In genomic region chr7:76358478-76359110, GRCh38 we compare ENCODE assay signal across 1 cellular context.
TF ChIP-seq lines count a peak whose summit lies in the region.

Gene YWHAG (minus strand): TSS chr7:76358991. CDS start chr7:76358808, 183 bp downstream.

TF ChIP-seq in GM12878, 131 proteins besides CTCF, POLR2A, EP300 and RAD21 (continued from another document and continues in another):
- TF ChIP-seq, protein P1, sequence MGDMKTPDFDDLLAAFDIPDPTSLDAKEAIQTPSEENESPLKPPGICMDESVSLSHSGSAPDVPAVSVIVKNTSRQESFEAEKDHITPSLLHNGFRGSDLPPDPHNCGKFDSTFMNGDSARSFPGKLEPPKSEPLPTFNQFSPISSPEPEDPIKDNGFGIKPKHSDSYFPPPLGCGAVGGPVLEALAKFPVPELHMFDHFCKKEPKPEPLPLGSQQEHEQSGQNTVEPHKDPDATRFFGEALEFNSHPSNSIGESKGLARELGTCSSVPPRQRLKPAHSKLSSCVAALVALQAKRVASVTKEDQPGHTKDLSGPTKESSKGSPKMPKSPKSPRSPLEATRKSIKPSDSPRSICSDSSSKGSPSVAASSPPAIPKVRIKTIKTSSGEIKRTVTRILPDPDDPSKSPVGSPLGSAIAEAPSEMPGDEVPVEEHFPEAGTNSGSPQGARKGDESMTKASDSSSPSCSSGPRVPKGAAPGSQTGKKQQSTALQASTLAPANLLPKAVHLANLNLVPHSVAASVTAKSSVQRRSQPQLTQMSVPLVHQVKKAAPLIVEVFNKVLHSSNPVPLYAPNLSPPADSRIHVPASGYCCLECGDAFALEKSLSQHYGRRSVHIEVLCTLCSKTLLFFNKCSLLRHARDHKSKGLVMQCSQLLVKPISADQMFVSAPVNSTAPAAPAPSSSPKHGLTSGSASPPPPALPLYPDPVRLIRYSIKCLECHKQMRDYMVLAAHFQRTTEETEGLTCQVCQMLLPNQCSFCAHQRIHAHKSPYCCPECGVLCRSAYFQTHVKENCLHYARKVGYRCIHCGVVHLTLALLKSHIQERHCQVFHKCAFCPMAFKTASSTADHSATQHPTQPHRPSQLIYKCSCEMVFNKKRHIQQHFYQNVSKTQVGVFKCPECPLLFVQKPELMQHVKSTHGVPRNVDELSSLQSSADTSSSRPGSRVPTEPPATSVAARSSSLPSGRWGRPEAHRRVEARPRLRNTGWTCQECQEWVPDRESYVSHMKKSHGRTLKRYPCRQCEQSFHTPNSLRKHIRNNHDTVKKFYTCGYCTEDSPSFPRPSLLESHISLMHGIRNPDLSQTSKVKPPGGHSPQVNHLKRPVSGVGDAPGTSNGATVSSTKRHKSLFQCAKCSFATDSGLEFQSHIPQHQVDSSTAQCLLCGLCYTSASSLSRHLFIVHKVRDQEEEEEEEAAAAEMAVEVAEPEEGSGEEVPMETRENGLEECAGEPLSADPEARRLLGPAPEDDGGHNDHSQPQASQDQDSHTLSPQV (IDR thresholded peaks at IDR 0.05), result no peak
- TF ChIP-seq MEF2B (IDR thresholded peaks at IDR 0.05; ENCODE audit: partially characterized antibody, poor library complexity, severe bottlenecking) (no peak), SMARCA5 (IDR thresholded peaks at IDR 0.05) (peak; percentile 79; the same call in 1 of the 2 replicates), ZNF207 (IDR thresholded peaks at IDR 0.05; ENCODE audit: borderline replicate concordance) (no peak), MEF2A (IDR thresholded peaks at IDR 0.05; ENCODE audit: insufficient read depth, low read depth, low read length) (0 out of 2 replicates have a peak, but pooled peaks have one; percentile 7), GATAD2B (conservative IDR thresholded peaks at IDR 0.05; ENCODE audit: low read depth) (peak; percentile 94), ZNF217 (IDR thresholded peaks at IDR 0.05) (no peak), CREM (IDR thresholded peaks at IDR 0.05; ENCODE audit: low read depth) (no peak), NFIC (IDR thresholded peaks at IDR 0.05; ENCODE audit: low read depth, low read length) (no peak), RELA (IDR thresholded peaks at IDR 0.05; ENCODE audit: borderline replicate concordance, partially characterized antibody) (no peak), SP1 (IDR thresholded peaks at IDR 0.05; ENCODE audit: low read depth, low read length) (peak; percentile 29), TCF7 (IDR thresholded peaks at IDR 0.05; ENCODE audit: borderline replicate concordance) (no peak), MTA2 (IDR thresholded peaks at IDR 0.05; ENCODE audit: low read depth) (no peak), BHLHE40 (IDR thresholded peaks at IDR 0.05; ENCODE audit: borderline replicate concordance in 1 of 2, low read depth in 2 of 2, low read length in 1 of 2) (peak; percentile 24 to 92; a peak in 2 of 4 replicates), E2F8 (IDR thresholded peaks at IDR 0.05; ENCODE audit: low read depth, partially characterized antibody) (no peak), PAX5 (IDR thresholded peaks at IDR 0.05; ENCODE audit: borderline replicate concordance, low read depth, low read length) (peak; percentile 57), STAT3 (IDR thresholded peaks at IDR 0.05; ENCODE audit: low read depth, low read length) (no peak), HCFC1 (IDR thresholded peaks at IDR 0.05; ENCODE audit: low read length) (peak; percentile 39; the same call in 1 of the 2 replicates), NFXL1 (IDR thresholded peaks at IDR 0.05; ENCODE audit: borderline replicate concordance) (no peak), RB1 (IDR thresholded peaks at IDR 0.05; ENCODE audit: borderline replicate concordance) (peak; percentile 91; the same call in 1 of the 2 replicates), STAT1 (conservative IDR thresholded peaks at IDR 0.05) (no peak), PBX3 (IDR thresholded peaks at IDR 0.05; ENCODE audit: insufficient replicate concordance, low read depth, low read length) (peak; percentile 20), BCLAF1 (IDR thresholded peaks at IDR 0.05) (no peak), LARP7 (IDR thresholded peaks at IDR 0.05) (peak; percentile 89), ZZZ3 (IDR thresholded peaks at IDR 0.05; ENCODE audit: control insufficient read depth, insufficient read length, low read depth) (no peak), KLF5 (IDR thresholded peaks at IDR 0.05; ENCODE audit: partially characterized antibody) (peak; percentile 61)
- TF ChIP-seq, protein P2, sequence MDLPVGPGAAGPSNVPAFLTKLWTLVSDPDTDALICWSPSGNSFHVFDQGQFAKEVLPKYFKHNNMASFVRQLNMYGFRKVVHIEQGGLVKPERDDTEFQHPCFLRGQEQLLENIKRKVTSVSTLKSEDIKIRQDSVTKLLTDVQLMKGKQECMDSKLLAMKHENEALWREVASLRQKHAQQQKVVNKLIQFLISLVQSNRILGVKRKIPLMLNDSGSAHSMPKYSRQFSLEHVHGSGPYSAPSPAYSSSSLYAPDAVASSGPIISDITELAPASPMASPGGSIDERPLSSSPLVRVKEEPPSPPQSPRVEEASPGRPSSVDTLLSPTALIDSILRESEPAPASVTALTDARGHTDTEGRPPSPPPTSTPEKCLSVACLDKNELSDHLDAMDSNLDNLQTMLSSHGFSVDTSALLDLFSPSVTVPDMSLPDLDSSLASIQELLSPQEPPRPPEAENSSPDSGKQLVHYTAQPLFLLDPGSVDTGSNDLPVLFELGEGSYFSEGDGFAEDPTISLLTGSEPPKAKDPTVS (IDR thresholded peaks at IDR 0.05; ENCODE audit: low read depth, low read length), result no peak
- TF ChIP-seq, protein P3, sequence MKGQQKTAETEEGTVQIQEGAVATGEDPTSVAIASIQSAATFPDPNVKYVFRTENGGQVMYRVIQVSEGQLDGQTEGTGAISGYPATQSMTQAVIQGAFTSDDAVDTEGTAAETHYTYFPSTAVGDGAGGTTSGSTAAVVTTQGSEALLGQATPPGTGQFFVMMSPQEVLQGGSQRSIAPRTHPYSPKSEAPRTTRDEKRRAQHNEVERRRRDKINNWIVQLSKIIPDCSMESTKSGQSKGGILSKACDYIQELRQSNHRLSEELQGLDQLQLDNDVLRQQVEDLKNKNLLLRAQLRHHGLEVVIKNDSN (IDR thresholded peaks at IDR 0.05; ENCODE audit: borderline replicate concordance, extremely low read length, insufficient read depth, low read depth, low read length), result no peak
- TF ChIP-seq, protein P4, sequence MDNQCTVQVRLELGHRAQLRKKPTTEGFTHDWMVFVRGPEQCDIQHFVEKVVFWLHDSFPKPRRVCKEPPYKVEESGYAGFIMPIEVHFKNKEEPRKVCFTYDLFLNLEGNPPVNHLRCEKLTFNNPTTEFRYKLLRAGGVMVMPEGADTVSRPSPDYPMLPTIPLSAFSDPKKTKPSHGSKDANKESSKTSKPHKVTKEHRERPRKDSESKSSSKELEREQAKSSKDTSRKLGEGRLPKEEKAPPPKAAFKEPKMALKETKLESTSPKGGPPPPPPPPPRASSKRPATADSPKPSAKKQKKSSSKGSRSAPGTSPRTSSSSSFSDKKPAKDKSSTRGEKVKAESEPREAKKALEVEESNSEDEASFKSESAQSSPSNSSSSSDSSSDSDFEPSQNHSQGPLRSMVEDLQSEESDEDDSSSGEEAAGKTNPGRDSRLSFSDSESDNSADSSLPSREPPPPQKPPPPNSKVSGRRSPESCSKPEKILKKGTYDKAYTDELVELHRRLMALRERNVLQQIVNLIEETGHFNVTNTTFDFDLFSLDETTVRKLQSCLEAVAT (IDR thresholded peaks at IDR 0.05), result no peak; the same call in 1 of the 2 replicates
- TF ChIP-seq, protein P5, sequence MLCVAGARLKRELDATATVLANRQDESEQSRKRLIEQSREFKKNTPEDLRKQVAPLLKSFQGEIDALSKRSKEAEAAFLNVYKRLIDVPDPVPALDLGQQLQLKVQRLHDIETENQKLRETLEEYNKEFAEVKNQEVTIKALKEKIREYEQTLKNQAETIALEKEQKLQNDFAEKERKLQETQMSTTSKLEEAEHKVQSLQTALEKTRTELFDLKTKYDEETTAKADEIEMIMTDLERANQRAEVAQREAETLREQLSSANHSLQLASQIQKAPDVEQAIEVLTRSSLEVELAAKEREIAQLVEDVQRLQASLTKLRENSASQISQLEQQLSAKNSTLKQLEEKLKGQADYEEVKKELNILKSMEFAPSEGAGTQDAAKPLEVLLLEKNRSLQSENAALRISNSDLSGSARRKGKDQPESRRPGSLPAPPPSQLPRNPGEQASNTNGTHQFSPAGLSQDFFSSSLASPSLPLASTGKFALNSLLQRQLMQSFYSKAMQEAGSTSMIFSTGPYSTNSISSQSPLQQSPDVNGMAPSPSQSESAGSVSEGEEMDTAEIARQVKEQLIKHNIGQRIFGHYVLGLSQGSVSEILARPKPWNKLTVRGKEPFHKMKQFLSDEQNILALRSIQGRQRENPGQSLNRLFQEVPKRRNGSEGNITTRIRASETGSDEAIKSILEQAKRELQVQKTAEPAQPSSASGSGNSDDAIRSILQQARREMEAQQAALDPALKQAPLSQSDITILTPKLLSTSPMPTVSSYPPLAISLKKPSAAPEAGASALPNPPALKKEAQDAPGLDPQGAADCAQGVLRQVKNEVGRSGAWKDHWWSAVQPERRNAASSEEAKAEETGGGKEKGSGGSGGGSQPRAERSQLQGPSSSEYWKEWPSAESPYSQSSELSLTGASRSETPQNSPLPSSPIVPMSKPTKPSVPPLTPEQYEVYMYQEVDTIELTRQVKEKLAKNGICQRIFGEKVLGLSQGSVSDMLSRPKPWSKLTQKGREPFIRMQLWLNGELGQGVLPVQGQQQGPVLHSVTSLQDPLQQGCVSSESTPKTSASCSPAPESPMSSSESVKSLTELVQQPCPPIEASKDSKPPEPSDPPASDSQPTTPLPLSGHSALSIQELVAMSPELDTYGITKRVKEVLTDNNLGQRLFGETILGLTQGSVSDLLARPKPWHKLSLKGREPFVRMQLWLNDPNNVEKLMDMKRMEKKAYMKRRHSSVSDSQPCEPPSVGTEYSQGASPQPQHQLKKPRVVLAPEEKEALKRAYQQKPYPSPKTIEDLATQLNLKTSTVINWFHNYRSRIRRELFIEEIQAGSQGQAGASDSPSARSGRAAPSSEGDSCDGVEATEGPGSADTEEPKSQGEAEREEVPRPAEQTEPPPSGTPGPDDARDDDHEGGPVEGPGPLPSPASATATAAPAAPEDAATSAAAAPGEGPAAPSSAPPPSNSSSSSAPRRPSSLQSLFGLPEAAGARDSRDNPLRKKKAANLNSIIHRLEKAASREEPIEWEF (IDR thresholded peaks at IDR 0.05; ENCODE audit: insufficient replicate concordance, low read depth, low read length), result no peak
- TF ChIP-seq, protein P6, sequence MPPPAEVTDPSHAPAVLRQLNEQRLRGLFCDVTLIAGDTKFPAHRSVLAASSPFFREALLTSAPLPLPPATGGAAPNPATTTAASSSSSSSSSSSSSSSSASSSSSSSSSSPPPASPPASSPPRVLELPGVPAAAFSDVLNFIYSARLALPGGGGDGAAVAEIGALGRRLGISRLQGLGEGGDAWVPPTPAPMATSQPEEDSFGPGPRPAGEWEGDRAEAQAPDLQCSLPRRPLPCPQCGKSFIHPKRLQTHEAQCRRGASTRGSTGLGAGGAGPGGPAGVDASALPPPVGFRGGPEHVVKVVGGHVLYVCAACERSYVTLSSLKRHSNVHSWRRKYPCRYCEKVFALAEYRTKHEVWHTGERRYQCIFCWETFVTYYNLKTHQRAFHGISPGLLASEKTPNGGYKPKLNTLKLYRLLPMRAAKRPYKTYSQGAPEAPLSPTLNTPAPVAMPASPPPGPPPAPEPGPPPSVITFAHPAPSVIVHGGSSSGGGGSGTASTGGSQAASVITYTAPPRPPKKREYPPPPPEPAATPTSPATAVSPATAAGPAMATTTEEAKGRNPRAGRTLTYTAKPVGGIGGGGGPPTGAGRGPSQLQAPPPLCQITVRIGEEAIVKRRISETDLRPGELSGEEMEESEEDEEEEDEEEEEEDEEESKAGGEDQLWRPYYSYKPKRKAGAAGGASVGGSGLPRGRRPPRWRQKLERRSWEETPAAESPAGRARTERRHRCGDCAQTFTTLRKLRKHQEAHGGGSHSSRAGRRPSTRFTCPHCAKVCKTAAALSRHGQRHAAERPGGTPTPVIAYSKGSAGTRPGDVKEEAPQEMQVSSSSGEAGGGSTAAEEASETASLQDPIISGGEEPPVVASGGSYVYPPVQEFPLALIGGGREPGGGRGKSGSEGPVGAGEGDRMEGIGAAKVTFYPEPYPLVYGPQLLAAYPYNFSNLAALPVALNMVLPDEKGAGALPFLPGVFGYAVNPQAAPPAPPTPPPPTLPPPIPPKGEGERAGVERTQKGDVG (CRISPR knock-in tag; IDR thresholded peaks at IDR 0.05), result no peak
